ENCODE assay signal across 14 cellular contexts in the genomic region with DNA sequence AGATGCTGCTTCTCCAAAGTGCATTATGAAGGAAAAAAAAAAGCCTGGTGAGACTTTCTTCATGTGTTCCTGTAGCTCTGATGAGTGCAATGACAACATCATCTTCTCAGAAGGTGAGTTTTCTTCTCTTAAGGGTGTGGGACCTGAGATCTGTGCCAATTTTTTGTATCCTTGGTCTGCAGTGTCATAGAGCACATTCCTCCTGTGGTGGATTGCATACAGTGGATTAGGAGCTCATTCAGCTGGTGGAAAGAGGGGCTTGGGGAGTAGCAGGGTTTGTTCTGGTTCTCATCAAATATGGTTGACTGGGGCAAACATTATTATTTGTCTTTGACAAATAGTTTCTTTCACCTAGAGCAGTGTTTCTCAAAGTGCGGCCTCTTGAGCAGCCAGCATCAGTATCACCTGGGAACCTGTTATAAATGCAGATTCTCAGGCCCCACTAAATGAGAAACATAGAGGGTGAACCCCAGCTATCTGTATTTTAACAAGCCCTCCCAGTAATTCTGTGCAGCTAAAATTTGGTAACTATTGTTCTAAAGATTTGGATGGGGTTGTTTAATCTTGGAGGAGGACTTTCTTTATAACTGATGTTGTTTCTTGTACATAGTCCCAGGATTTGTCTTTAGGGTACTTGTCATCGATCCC. TPM values are rescaled to one million over a fixed set of nuclear protein-coding genes. Genes with fewer than 3 reads are reported as not detected.
DNase-seq lines count a peak whose midpoint lies in the region; ATAC-seq and FAIRE-seq lines count a peak whose summit lies in the region.
"Had no signal": no experiment of that assay in that cellular context is flagged by ENCODE, and none has a peak within 500 bp of the region (broad histone marks: within the 10 kb centered on the region; RNA-seq: fewer than 3 reads in every experiment).

No MANE protein-coding gene starts in this region.

- peaks cover 95% of the 10 kb centered on the region for H3K36me3 Mint-ChIP-seq in activated T-helper 2 cell treated with anti-CD3 and anti-CD28 coated beads, Interferon-gamma antibody, Interleukin-2, Interleukin-4, amounts not matched to agents 10 μg/mL and 5 μg/mL and 100 μg/mL, durations not matched to agents 14 hours and 24 hours and 36 hours (ENCODE audit: low read depth)
- peaks cover 53% of the 10 kb centered on the region for H3K36me3 Mint-ChIP-seq in memory B cell

- FAIRE-seq in RCC 7860 (lab: Jason Lieb, UNC): no peak
- FAIRE-seq: K562 had no signal

- H3K4me1 ChIP-seq in right cardiac atrium (ENCODE audit: control insufficient read depth, insufficient read depth, low read length): peaks cover 18% of the 10 kb centered on the region

- no peaks in the 10 kb centered on the region for H3K9me3 ChIP-seq in right cardiac atrium (ENCODE audit: control insufficient read depth, low read length)

- no peak overlapping the region for H3K4me3 ChIP-seq in right cardiac atrium (ENCODE audit: low read length)
- H3K4me3 ChIP-seq: K562, neural progenitor cell had no signal

- no peaks in the 10 kb centered on the region for H3K9me3 Mint-ChIP-seq in activated T-helper 2 cell treated with anti-CD3 and anti-CD28 coated beads, Interferon-gamma antibody, Interleukin-2, Interleukin-4, amounts not matched to agents 10 μg/mL and 5 μg/mL and 100 μg/mL, durations not matched to agents 14 hours and 24 hours and 36 hours
- no peaks in the 10 kb centered on the region for H3K9me3 Mint-ChIP-seq in memory B cell
- H3K9me3 Mint-ChIP-seq: neural progenitor cell had no signal

- peak overlapping the region; percentile 36 for H3K27ac Mint-ChIP-seq in activated T-helper 2 cell treated with anti-CD3 and anti-CD28 coated beads, Interferon-gamma antibody, Interleukin-2, Interleukin-4, amounts not matched to agents 10 μg/mL and 5 μg/mL and 100 μg/mL, durations not matched to agents 14 hours and 24 hours and 36 hours
- H3K27ac Mint-ChIP-seq in memory B cell: peak overlapping the region; percentile 73
- H3K27ac Mint-ChIP-seq: neural progenitor cell had no signal

- peak overlapping the region; percentile 49 for H3K27ac ChIP-seq in right cardiac atrium (ENCODE audit: low read length)
- H3K27ac ChIP-seq: neural progenitor cell had no signal

- H3K27me3 Mint-ChIP-seq in activated T-helper 2 cell treated with anti-CD3 and anti-CD28 coated beads, Interferon-gamma antibody, Interleukin-2, Interleukin-4, amounts not matched to agents 10 μg/mL and 5 μg/mL and 100 μg/mL, durations not matched to agents 14 hours and 24 hours and 36 hours (ENCODE audit: low read depth): no peaks in the 10 kb centered on the region
- no peaks in the 10 kb centered on the region for H3K27me3 Mint-ChIP-seq in memory B cell

- H3K4me1 Mint-ChIP-seq in activated T-helper 2 cell treated with anti-CD3 and anti-CD28 coated beads, Interferon-gamma antibody, Interleukin-2, Interleukin-4, amounts not matched to agents 10 μg/mL and 5 μg/mL and 100 μg/mL, durations not matched to agents 14 hours and 24 hours and 36 hours (ENCODE audit: low read depth): peaks cover 82% of the 10 kb centered on the region
- H3K4me1 Mint-ChIP-seq in memory B cell: peaks cover 57% of the 10 kb centered on the region

- intact Hi-C loops in right cardiac atrium (cut with DNase I) (no loop called here), cardiac septum (cut with DNase I) (no loop called here)
- intact Hi-C loops in activated T-helper 2 cell treated with anti-CD3 and anti-CD28 coated beads, Interferon-gamma antibody, Interleukin-2, Interleukin-4, amounts not matched to agents 10 μg/mL and 5 μg/mL and 100 μg/mL, durations not matched to agents 14 hours and 24 hours and 36 hours (cut with micrococcal nuclease): loop anchor here (10.0 kb wide), 2 partner anchors 604 to 1806 kb away; no protein-coding TSS in a partner anchor

- no peak for DNase-seq in right cardiac atrium
- DNase-seq in cardiac septum (ENCODE audit: low spot score): no peak
- DNase-seq in activated T-helper 2 cell treated with anti-CD3 and anti-CD28 coated beads, Interferon-gamma antibody, Interleukin-2, Interleukin-4, amounts not matched to agents 10 μg/mL and 5 μg/mL and 100 μg/mL, durations not matched to agents 14 hours and 24 hours and 36 hours (ENCODE audit: low spot score): no peak
- DNase-seq in memory B cell (ENCODE audit: low spot score in 2 of 2): no peak
- DNase-seq in RCC 7860 (ENCODE audit: low spot score): no peak
- DNase-seq in putamen (ENCODE audit: low spot score): no peak
- DNase-seq: dermis blood vessel endothelial cell; NCI-H146; NCI-H748 treated with DMSO at 0.1 percent for 48 hours; stimulated activated CD4-positive, alpha-beta T cell treated with anti-CD3 and anti-CD28 coated beads, Interleukin-12 subunit alpha, Interleukin-12 subunit beta, amount 100 ng/mL, for 4 hours had no signal

- no peak for ATAC-seq in right cardiac atrium
- no peak for ATAC-seq in memory B cell (ENCODE audit: low read depth)
- ATAC-seq in GM21737 (IDR thresholded peaks at IDR 0.05; ENCODE audit: unreplicated experiment): no peak
- no peak for ATAC-seq in GM18511 (IDR thresholded peaks at IDR 0.05; ENCODE audit: unreplicated experiment)
- ATAC-seq: K562 had no signal

- H3K27me3 ChIP-seq in right cardiac atrium (ENCODE audit: control insufficient read depth, insufficient read depth): no peaks in the 10 kb centered on the region
- H3K27me3 ChIP-seq: neural progenitor cell had no signal

- 93% methylated on average over 2 of the region's 2 CpGs for WGBS in right cardiac atrium

- H3K4me3 Mint-ChIP-seq in activated T-helper 2 cell treated with anti-CD3 and anti-CD28 coated beads, Interferon-gamma antibody, Interleukin-2, Interleukin-4, amounts not matched to agents 10 μg/mL and 5 μg/mL and 100 μg/mL, durations not matched to agents 14 hours and 24 hours and 36 hours (ENCODE audit: low read depth): no peak overlapping the region
- H3K4me3 Mint-ChIP-seq in memory B cell: no peak overlapping the region
- H3K4me3 Mint-ChIP-seq: neural progenitor cell had no signal

RNA-seq across cellular contexts. Expression of a gene that starts 44.1 kb away (rescaled TPM):
- total RNA-seq in right cardiac atrium (100 to 1,000 TPM; 196 to 255 (median 212) TPM), cardiac septum (66.7 TPM)
- 77.7 TPM for polyA plus RNA-seq in right cardiac atrium
- total RNA-seq in activated T-helper 2 cell treated with anti-CD3 and anti-CD28 coated beads, Interferon-gamma antibody, Interleukin-2, Interleukin-4, amounts not matched to agents 10 μg/mL and 5 μg/mL and 100 μg/mL, durations not matched to agents 14 hours and 24 hours and 36 hours: 19.5 and 19.8 TPM in 2 replicates
